In genomic region chr7:16708496-16708895, GRCh38 we compare ENCODE assay signal across 20 cellular contexts. TPM values are rescaled to one million over a fixed set of nuclear protein-coding genes. Genes with fewer than 3 reads are reported as not detected.
DNase-seq lines count a peak whose midpoint lies in the region; ATAC-seq and TF ChIP-seq lines count a peak whose summit lies in the region.
"Had no signal": no experiment of that assay in that cellular context is flagged by ENCODE, and none has a peak within 500 bp of the region (broad histone marks: within the 10 kb centered on the region; RNA-seq: fewer than 3 reads in every experiment).

No MANE protein-coding gene starts in this region.

- TF ChIP-seq CTCF in cardiac fibroblast (IDR thresholded peaks at IDR 0.05; ENCODE audit: low read depth, low read length) = no peak

- DNase-seq in AG08395 (ENCODE audit: low spot score) = peak; percentile 20
- peak; percentile 74 for DNase-seq in M059J (ENCODE audit: low read depth)
- DNase-seq in cardiac fibroblast (ENCODE audit: low read depth in 2 of 2) = peak; percentile 46 to 60
- peak; percentile 36 for DNase-seq in myocyte (ENCODE audit: low read depth)
- no peak for DNase-seq in Kasumi-1 (lab: John Stamatoyannopoulos, UW)
- DNase-seq in NCI-H748 treated with DMSO at 0.1 percent for 48 hours (lab: John Stamatoyannopoulos, UW) = no peak
- DNase-seq in DMS79 (lab: John Stamatoyannopoulos, UW) = no peak
- DNase-seq: activated naive CD8-positive, alpha-beta T cell treated with anti-CD3 and anti-CD28 coated beads, Interleukin-2, amount 10 ng/mL, durations not matched to agents 7 days and 5 days; activated T-cell treated with anti-CD3 and anti-CD28 coated beads, Interleukin-2, amount 50 U/mL, for 48 hours; central memory CD4-positive, alpha-beta T cell; effector CD4-positive, alpha-beta T cell; H9; hypothalamus; NCI-H2081; NCI-H510A treated with DMSO at 0.1 percent for 48 hours; retina; SHP77; stimulated activated CD4-positive, alpha-beta T cell treated with anti-CD3 and anti-CD28 coated beads, Interleukin-15, amount 100 ng/mL, for 24 hours; T-helper 2 cell had no signal

- H3K4me3 ChIP-seq in cardiac fibroblast (replicated peaks in 1 of 2; ENCODE audit: low read depth in 2 of 2, low read length in 2 of 2) = no peak overlapping the region

- no peak for ATAC-seq in HG03342 (IDR thresholded peaks at IDR 0.05; ENCODE audit: unreplicated experiment)

RNA-seq across cellular contexts. Expression of gene TSPAN13, which starts 45.1 kb away (rescaled TPM):
- 66.5 and 75.5 TPM in 2 replicates for total RNA-seq in M059J (2014; rRNA removed; shearing (Covaris generic))
- total RNA-seq in myocyte = 9.4 and 14.8 TPM in 2 replicates
- polyA plus RNA-seq in myocyte (2012) = 3.5 TPM

Comparison
In these comparisons a context has a peak if more than half of its experiments do, and no peak if none do; other contexts are left out.
1. DNase-seq: peak in AG08395 (single experiment), M059J (single experiment), cardiac fibroblast (2 of 2) and myocyte (single experiment); none in Kasumi-1 (0 of 2), NCI-H748 treated with DMSO at 0.1 percent for 48 hours (single experiment) and DMS79 (single experiment).